Comparison of ENCODE assay signal across 7 cellular contexts in genomic region chr9:137304383-137305059, GRCh38. TPM values are rescaled to one million over a fixed set of nuclear protein-coding genes. Genes with fewer than 3 reads are reported as not detected.
DNase-seq lines count a peak whose midpoint lies in the region; ATAC-seq and TF ChIP-seq lines count a peak whose summit lies in the region.
"Had no signal": no experiment of that assay in that cellular context is flagged by ENCODE, and none has a peak within 500 bp of the region (broad histone marks: within the 10 kb centered on the region; RNA-seq: fewer than 3 reads in every experiment).

No MANE protein-coding gene starts in this region.

- H3K36me3 ChIP-seq in right atrium auricular region (no peaks in the 10 kb centered on the region), tibial nerve (no peaks in the 10 kb centered on the region)

- peak; percentile 15 for DNase-seq in activated naive CD4-positive, alpha-beta T cell treated with anti-CD3 and anti-CD28 coated beads, Interleukin-2, amount 50 U/mL, for 16 hours
- DNase-seq in activated naive CD4-positive, alpha-beta T cell treated with anti-CD3 and anti-CD28 coated beads for 36 hours: no peak
- DNase-seq in right atrium auricular region (ENCODE audit: low spot score): no peak
- no peak for DNase-seq in tibial nerve (ENCODE audit: low spot score in 2 of 2)
- DNase-seq in activated CD4-positive, alpha-beta T cell treated with anti-CD3 and anti-CD28 coated beads for 1 hour: no peak

- no peaks in the 10 kb centered on the region for H3K36me3 Mint-ChIP-seq in activated naive CD4-positive, alpha-beta T cell treated with anti-CD3 and anti-CD28 coated beads for 36 hours (ENCODE audit: low read depth)

- WGBS in tibial nerve, 2 donors: 31 to 36% methylated on average over 12 to 14 of the region's 16 CpGs

- H3K27ac ChIP-seq in right atrium auricular region (peak overlapping the region; percentile 68 to 77), tibial nerve (peak overlapping the region in 3 of 4 donors; percentile 59 to 86 (median 64))

- H3K9me3 ChIP-seq in right atrium auricular region (no peaks in the 10 kb centered on the region), tibial nerve (no peaks in the 10 kb centered on the region)

- H3K9me3 Mint-ChIP-seq in activated naive CD4-positive, alpha-beta T cell treated with anti-CD3 and anti-CD28 coated beads for 36 hours: no peaks in the 10 kb centered on the region
- H3K9me3 Mint-ChIP-seq: activated T-helper 2 cell treated with anti-CD3 and anti-CD28 coated beads, Interferon-gamma antibody, Interleukin-2, Interleukin-4, amounts not matched to agents 10 μg/mL and 5 μg/mL and 100 μg/mL, durations not matched to agents 14 hours and 24 hours and 36 hours had no signal

- no peak for TF ChIP-seq EP300 in tibial nerve (IDR thresholded peaks at IDR 0.05)

- H3K27me3 Mint-ChIP-seq in activated naive CD4-positive, alpha-beta T cell treated with anti-CD3 and anti-CD28 coated beads for 36 hours (ENCODE audit: low read depth): peaks cover 9% of the 10 kb centered on the region

- TF ChIP-seq CTCF in right atrium auricular region (IDR thresholded peaks at IDR 0.05) (no peak), tibial nerve (IDR thresholded peaks at IDR 0.05) (no peak)

- H3K4me1 ChIP-seq in right atrium auricular region: peaks cover 0 to 79% of the 10 kb centered on the region in 2 donors
- H3K4me1 ChIP-seq in tibial nerve: peaks cover 0 to 80% (median 42%) of the 10 kb centered on the region in 4 donors

- H3K4me3 ChIP-seq in right atrium auricular region: no peak overlapping the region
- H3K4me3 ChIP-seq in tibial nerve: peak overlapping the region in 1 of 4 donors; percentile 32

- H3K27me3 ChIP-seq in right atrium auricular region (peaks cover 0 to 4% of the 10 kb centered on the region in 2 donors), tibial nerve (peaks cover 3 to 75% of the 10 kb centered on the region in 2 donors)

- TF ChIP-seq POLR2A in tibial nerve (IDR thresholded peaks at IDR 0.05): no peak

- H3K4me1 Mint-ChIP-seq in activated naive CD4-positive, alpha-beta T cell treated with anti-CD3 and anti-CD28 coated beads for 36 hours (ENCODE audit: low read depth): peaks cover 11% of the 10 kb centered on the region

- ATAC-seq in GM21423 (IDR thresholded peaks at IDR 0.05; ENCODE audit: unreplicated experiment): no peak

- intact Hi-C loops in activated naive CD4-positive, alpha-beta T cell treated with anti-CD3 and anti-CD28 coated beads for 36 hours (cut with micrococcal nuclease): loop anchor here (5.0 kb wide), 1 partner anchor 233 kb away; no protein-coding TSS in a partner anchor

- H3K4me3 Mint-ChIP-seq in activated naive CD4-positive, alpha-beta T cell treated with anti-CD3 and anti-CD28 coated beads for 36 hours: no peak overlapping the region

- CTCF ChIA-PET in activated naive CD4-positive, alpha-beta T cell treated with anti-CD3 and anti-CD28 coated beads for 36 hours (lab: Charles Lee): no interaction called here

- H3K27ac Mint-ChIP-seq in activated naive CD4-positive, alpha-beta T cell treated with anti-CD3 and anti-CD28 coated beads for 36 hours: no peak overlapping the region

RNA-seq across cellular contexts. Expression of gene NRARP, which starts 2.5 kb away (rescaled TPM):
- total RNA-seq in activated naive CD4-positive, alpha-beta T cell treated with anti-CD3 and anti-CD28 coated beads for 36 hours: 1 to 10 TPM; 1.8 to 2.2 TPM
- 10 to 100 TPM in 1 of 2 donors, 1 to 10 TPM in 1; 5.6 to 13.3 TPM for total RNA-seq in right atrium auricular region
- 10 to 100 TPM in 1 of 4 donors, 1 to 10 TPM in 3; 3.1 to 13.5 (median 3.9) TPM for total RNA-seq in tibial nerve

RNA-seq across cellular contexts. Expression of gene TOR4A, which starts 27.0 kb away (rescaled TPM):
- 1 to 10 TPM in 1 of 2 experiments, under 1 TPM in 1; 0.93 to 1.1 TPM for total RNA-seq in activated naive CD4-positive, alpha-beta T cell treated with anti-CD3 and anti-CD28 coated beads for 36 hours
- 10 to 100 TPM in 1 of 2 donors, 1 to 10 TPM in 1; 9.4 to 16.8 TPM for total RNA-seq in right atrium auricular region
- total RNA-seq in tibial nerve: 10 to 100 TPM in 1 of 4 donors, 1 to 10 TPM in 3; 3.3 to 11.4 (median 4.3) TPM

RNA-seq across cellular contexts. Expression of gene NELFB, which starts 49.4 kb away (rescaled TPM):
- 10 to 100 TPM; 47.0 to 47.1 TPM for total RNA-seq in activated naive CD4-positive, alpha-beta T cell treated with anti-CD3 and anti-CD28 coated beads for 36 hours
- total RNA-seq in right atrium auricular region: 10 to 100 TPM; 30.0 to 38.0 TPM
- 10 to 100 TPM; 29.7 to 52.0 (median 38.7) TPM for total RNA-seq in tibial nerve

RNA-seq across cellular contexts. Expression of gene STPG3, which starts 53.4 kb away (rescaled TPM):
- total RNA-seq in activated naive CD4-positive, alpha-beta T cell treated with anti-CD3 and anti-CD28 coated beads for 36 hours: not detected
- total RNA-seq in right atrium auricular region: not detected
- not detected for total RNA-seq in tibial nerve
